Comparison of ENCODE assay signal across 23 cellular contexts in the genomic region with DNA sequence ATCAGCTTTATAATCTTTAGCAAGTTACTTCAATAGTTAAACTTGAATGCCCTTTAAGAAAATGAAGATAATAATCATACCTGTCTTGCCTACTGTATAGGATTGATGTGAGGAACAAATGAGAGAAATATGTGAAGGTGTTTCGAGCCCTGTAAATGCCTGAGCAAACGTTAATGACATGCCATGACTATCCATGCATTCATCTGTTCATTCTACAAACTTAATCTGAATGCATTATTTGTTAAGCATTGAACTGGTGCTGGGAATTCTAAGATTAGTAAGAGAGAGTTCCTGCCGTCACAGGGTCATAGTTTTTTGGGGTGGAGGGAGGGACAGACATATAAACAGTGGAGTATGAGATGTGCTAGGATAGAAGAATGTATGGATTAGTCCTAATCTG.
"Had no signal": no experiment of that assay in that cellular context is flagged by ENCODE, and none has a peak within 500 bp of the region (broad histone marks: within the 10 kb centered on the region; RNA-seq: fewer than 3 reads in every experiment).

No MANE protein-coding gene starts in this region.

- H3K27me3 Mint-ChIP-seq: stimulated activated memory B cell treated with anti-CD40 and anti-IgM and Interleukin-4, amounts not matched to agents 10 μg/mL and 1 μg/mL and 100 μg/mL, for 72 hours; stimulated activated naive B cell treated with anti-CD40 and anti-IgM and Interleukin-4, amounts not matched to agents 10 μg/mL and 1 μg/mL and 100 μg/mL, for 72 hours; stimulated activated naive CD8-positive, alpha-beta T cell treated with anti-CD3 and anti-CD28 coated beads, Interleukin-15, amount 100 ng/mL, for 72 hours; stimulated activated naive CD8-positive, alpha-beta T cell treated with anti-CD3 and anti-CD28 coated beads, Interleukin-15, Interleukin-2, amounts not matched to agents 100 ng/mL and 50 ng/mL, for 24 hours; type B pancreatic cell had no signal

- H3K4me1 Mint-ChIP-seq: stimulated activated effector memory CD8-positive, alpha-beta T cell treated with anti-CD3 and anti-CD28 coated beads, Interleukin-12 subunit alpha, Interleukin-12 subunit beta, amount 100 ng/mL, for 72 hours; stimulated activated memory B cell treated with anti-CD40 and anti-IgM and Interleukin-4, amounts not matched to agents 10 μg/mL and 1 μg/mL and 100 μg/mL, for 72 hours; stimulated activated naive B cell treated with anti-CD40 and anti-IgM and Interleukin-4, amounts not matched to agents 10 μg/mL and 1 μg/mL and 100 μg/mL, for 72 hours; stimulated activated naive CD8-positive, alpha-beta T cell treated with anti-CD3 and anti-CD28 coated beads, Interleukin-15, amount 100 ng/mL, for 72 hours had no signal

- DNase-seq: stimulated activated CD4-positive, alpha-beta T cell treated with anti-CD3 and anti-CD28 coated beads, Interleukin-2, amount 100 ng/mL, for 48 hours; stimulated activated CD4-positive, alpha-beta T cell treated with anti-CD3 and anti-CD28 coated beads, Interleukin-4, amount 100 ng/mL, for 1 hour; stimulated activated CD4-positive, alpha-beta T cell treated with anti-CD3 and anti-CD28 coated beads, Interleukin-4, amount 100 ng/mL, for 24 hours; stimulated activated CD4-positive, alpha-beta T cell treated with anti-CD3 and anti-CD28 coated beads, Interleukin-4, amount 100 ng/mL, for 4 hours; stimulated activated CD8-positive, alpha-beta memory T cell treated with anti-CD3 and anti-CD28 coated beads, Interleukin-4, amount 100 ng/mL, for 48 hours; stimulated activated naive B cell treated with anti-CD40 and anti-IgM and Interleukin-4, amounts not matched to agents 10 μg/mL and 1 μg/mL and 100 μg/mL, for 72 hours; stimulated activated naive CD4-positive, alpha-beta T cell; stimulated activated naive CD4-positive, alpha-beta T cell treated with Interleukin-2 at 50 U/mL for 16 hours; stimulated activated naive CD8-positive, alpha-beta T cell treated with anti-CD3 and anti-CD28 coated beads, Interleukin-15, amount 100 ng/mL, for 72 hours; stimulated activated naive CD8-positive, alpha-beta T cell treated with anti-CD3 and anti-CD28 coated beads, Interleukin-15, Interleukin-2, amounts not matched to agents 100 U/mL and 50 U/mL, for 24 hours; stomach; substantia nigra; testis; thyroid gland; tibial artery; transverse colon; upper lobe of left lung; upper lobe of right lung; uterus had no signal

- H3K9me3 Mint-ChIP-seq: stimulated activated memory B cell treated with anti-CD40 and anti-IgM and Interleukin-4, amounts not matched to agents 10 μg/mL and 1 μg/mL and 100 μg/mL, for 72 hours; stimulated activated naive B cell treated with anti-CD40 and anti-IgM and Interleukin-4, amounts not matched to agents 10 μg/mL and 1 μg/mL and 100 μg/mL, for 72 hours; stimulated activated naive CD8-positive, alpha-beta T cell treated with anti-CD3 and anti-CD28 coated beads, Interleukin-15, amount 100 ng/mL, for 72 hours; stimulated activated naive CD8-positive, alpha-beta T cell treated with anti-CD3 and anti-CD28 coated beads, Interleukin-15, Interleukin-2, amounts not matched to agents 100 ng/mL and 50 ng/mL, for 24 hours; type B pancreatic cell had no signal

- ATAC-seq: stimulated activated effector memory CD8-positive, alpha-beta T cell treated with anti-CD3 and anti-CD28 coated beads, Interleukin-12 subunit alpha, Interleukin-12 subunit beta, amount 100 ng/mL, for 72 hours; stimulated activated memory B cell treated with anti-CD40 and anti-IgM and Interleukin-4, amounts not matched to agents 10 μg/mL and 1 μg/mL and 100 μg/mL, for 72 hours; stimulated activated naive B cell treated with anti-CD40 and anti-IgM and Interleukin-4, amounts not matched to agents 10 μg/mL and 1 μg/mL and 100 μg/mL, for 72 hours; stimulated activated naive CD8-positive, alpha-beta T cell treated with anti-CD3 and anti-CD28 coated beads, Interleukin-15, amount 100 ng/mL, for 72 hours; stimulated activated naive CD8-positive, alpha-beta T cell treated with anti-CD3 and anti-CD28 coated beads, Interleukin-15, Interleukin-2, amounts not matched to agents 100 U/mL and 50 U/mL, for 24 hours; upper lobe of right lung had no signal

- H3K4me3 Mint-ChIP-seq: stimulated activated effector memory CD8-positive, alpha-beta T cell treated with anti-CD3 and anti-CD28 coated beads, Interleukin-12 subunit alpha, Interleukin-12 subunit beta, amount 100 ng/mL, for 72 hours; stimulated activated memory B cell treated with anti-CD40 and anti-IgM and Interleukin-4, amounts not matched to agents 10 μg/mL and 1 μg/mL and 100 μg/mL, for 72 hours; stimulated activated naive B cell treated with anti-CD40 and anti-IgM and Interleukin-4, amounts not matched to agents 10 μg/mL and 1 μg/mL and 100 μg/mL, for 72 hours; stimulated activated naive CD8-positive, alpha-beta T cell treated with anti-CD3 and anti-CD28 coated beads, Interleukin-15, amount 100 ng/mL, for 72 hours; stimulated activated naive CD8-positive, alpha-beta T cell treated with anti-CD3 and anti-CD28 coated beads, Interleukin-15, Interleukin-2, amounts not matched to agents 100 ng/mL and 50 ng/mL, for 24 hours; type B pancreatic cell had no signal

- H3K36me3 Mint-ChIP-seq: stimulated activated effector memory CD8-positive, alpha-beta T cell treated with anti-CD3 and anti-CD28 coated beads, Interleukin-12 subunit alpha, Interleukin-12 subunit beta, amount 100 ng/mL, for 72 hours; stimulated activated memory B cell treated with anti-CD40 and anti-IgM and Interleukin-4, amounts not matched to agents 10 μg/mL and 1 μg/mL and 100 μg/mL, for 72 hours; stimulated activated naive B cell treated with anti-CD40 and anti-IgM and Interleukin-4, amounts not matched to agents 10 μg/mL and 1 μg/mL and 100 μg/mL, for 72 hours; type B pancreatic cell had no signal
